33 cellular contexts compared by ENCODE assay signal in genomic region chr13:110566201-110566600, GRCh38.
"Had no signal": no experiment of that assay in that cellular context is flagged by ENCODE, and none has a peak within 500 bp of the region (broad histone marks: within the 10 kb centered on the region; RNA-seq: fewer than 3 reads in every experiment).

No MANE protein-coding gene starts in this region.

- H3K27me3 ChIP-seq: adrenal gland, body of pancreas, gastroesophageal sphincter had no signal

- DNase-seq: activated CD4-positive, alpha-beta memory T cell treated with anti-CD3 and anti-CD28 coated beads, Interleukin-2, amount 10 ng/mL, durations not matched to agents 7 days and 5 days; activated CD4-positive, alpha-beta T cell treated with anti-CD3 and anti-CD28 coated beads for 1 hour; activated CD4-positive, alpha-beta T cell treated with anti-CD3 and anti-CD28 coated beads for 4 hours; activated CD4-positive, alpha-beta T cell treated with anti-CD3 and anti-CD28 coated beads, Interleukin-2, amount 10 ng/mL, durations not matched to agents 7 days and 5 days; activated CD4-positive, alpha-beta T cell treated with anti-CD3 and anti-CD28 coated beads, Interleukin-2, amount 50 U/mL, for 4 hours; activated CD8-positive, alpha-beta memory T cell treated with anti-CD3 and anti-CD28 coated beads, Interleukin-2, amount 50 U/mL, for 48 hours; activated naive CD4-positive, alpha-beta T cell treated with anti-CD3 and anti-CD28 coated beads for 36 hours; activated naive CD8-positive, alpha-beta T cell treated with anti-CD3 and anti-CD28 coated beads for 36 hours; activated naive CD8-positive, alpha-beta T cell treated with anti-CD3 and anti-CD28 coated beads, Interleukin-2, amount 50 U/mL, for 24 hours; activated T-cell treated with anti-CD3 and anti-CD28 coated beads for 4 hours; activated T-cell treated with anti-CD3 and anti-CD28 coated beads, Interleukin-2, amount 50 U/mL, for 24 hours; activated T-cell treated with anti-CD3 and anti-CD28 coated beads, Interleukin-2, amount 50 U/mL, for 72 hours; amygdala; aorta; body of pancreas; caudate nucleus; cortex of kidney; dermis blood vessel endothelial cell; effector CD4-positive, alpha-beta T cell; effector memory CD8-positive, alpha-beta T cell; esophagus squamous epithelium; foreskin melanocyte; T-helper 1 cell; T-helper 17 cell; T1000 had no signal

- ATAC-seq: activated naive CD8-positive, alpha-beta T cell treated with anti-CD3 and anti-CD28 coated beads, Interleukin-2, amount 50 U/mL, for 24 hours; activated T-cell treated with anti-CD3 and anti-CD28 coated beads, Interleukin-2, amount 50 U/mL, for 72 hours; body of pancreas; effector memory CD8-positive, alpha-beta T cell; gastroesophageal sphincter; T-helper 17 cell had no signal

- H3K4me3 ChIP-seq: adrenal gland, body of pancreas, esophagus squamous epithelium, gastroesophageal sphincter had no signal

- H3K27ac Mint-ChIP-seq: activated CD4-positive, alpha-beta memory T cell treated with anti-CD3 and anti-CD28 coated beads, Interleukin-2, amount 10 ng/mL, durations not matched to agents 7 days and 5 days; activated CD4-positive, alpha-beta T cell treated with anti-CD3 and anti-CD28 coated beads, Interleukin-2, amount 10 ng/mL, durations not matched to agents 7 days and 5 days; activated naive CD4-positive, alpha-beta T cell treated with anti-CD3 and anti-CD28 coated beads for 36 hours; activated naive CD4-positive, alpha-beta T cell treated with anti-CD3 and anti-CD28 coated beads, Interleukin-2, amount 50 U/mL, for 24 hours; activated naive CD8-positive, alpha-beta T cell treated with anti-CD3 and anti-CD28 coated beads for 36 hours; activated naive CD8-positive, alpha-beta T cell treated with anti-CD3 and anti-CD28 coated beads, Interleukin-2, amount 50 U/mL, for 24 hours; activated T-cell treated with anti-CD3 and anti-CD28 coated beads, Interleukin-2, amount 50 U/mL, for 24 hours; activated T-cell treated with anti-CD3 and anti-CD28 coated beads, Interleukin-2, amount 50 U/mL, for 72 hours; effector memory CD8-positive, alpha-beta T cell; T-helper 17 cell; T-helper 2 cell treated with Interferon-gamma antibody and Interleukin-4, amounts not matched to agents 5 μg/mL and 100 μg/mL, for 36 hours had no signal

- H3K9me3 Mint-ChIP-seq: activated CD4-positive, alpha-beta memory T cell treated with anti-CD3 and anti-CD28 coated beads, Interleukin-2, amount 10 ng/mL, durations not matched to agents 7 days and 5 days; activated CD4-positive, alpha-beta T cell treated with anti-CD3 and anti-CD28 coated beads, Interleukin-2, amount 10 ng/mL, durations not matched to agents 7 days and 5 days; activated naive CD4-positive, alpha-beta T cell treated with anti-CD3 and anti-CD28 coated beads for 36 hours; activated naive CD4-positive, alpha-beta T cell treated with anti-CD3 and anti-CD28 coated beads, Interleukin-2, amount 50 U/mL, for 24 hours; activated naive CD8-positive, alpha-beta T cell treated with anti-CD3 and anti-CD28 coated beads for 36 hours; activated naive CD8-positive, alpha-beta T cell treated with anti-CD3 and anti-CD28 coated beads, Interleukin-2, amount 50 U/mL, for 24 hours; activated T-cell treated with anti-CD3 and anti-CD28 coated beads, Interleukin-2, amount 50 U/mL, for 24 hours; activated T-cell treated with anti-CD3 and anti-CD28 coated beads, Interleukin-2, amount 50 U/mL, for 72 hours; effector memory CD8-positive, alpha-beta T cell; T-helper 2 cell treated with Interferon-gamma antibody and Interleukin-4, amounts not matched to agents 5 μg/mL and 100 μg/mL, for 36 hours had no signal

- H3K27ac ChIP-seq: adrenal gland, body of pancreas, epithelial cell of prostate, esophagus squamous epithelium, gastroesophageal sphincter had no signal

- H3K36me3 ChIP-seq: esophagus squamous epithelium, gastroesophageal sphincter had no signal

- H3K36me3 Mint-ChIP-seq: activated naive CD4-positive, alpha-beta T cell treated with anti-CD3 and anti-CD28 coated beads, Interleukin-2, amount 50 U/mL, for 24 hours; activated naive CD8-positive, alpha-beta T cell treated with anti-CD3 and anti-CD28 coated beads for 36 hours had no signal

- FAIRE-seq: colon, endometrium, endothelial cell of umbilical vein had no signal

- H3K4me3 Mint-ChIP-seq: activated CD4-positive, alpha-beta memory T cell treated with anti-CD3 and anti-CD28 coated beads, Interleukin-2, amount 10 ng/mL, durations not matched to agents 7 days and 5 days; activated CD4-positive, alpha-beta T cell treated with anti-CD3 and anti-CD28 coated beads, Interleukin-2, amount 10 ng/mL, durations not matched to agents 7 days and 5 days; activated naive CD4-positive, alpha-beta T cell treated with anti-CD3 and anti-CD28 coated beads for 36 hours; activated naive CD4-positive, alpha-beta T cell treated with anti-CD3 and anti-CD28 coated beads, Interleukin-2, amount 50 U/mL, for 24 hours; activated naive CD8-positive, alpha-beta T cell treated with anti-CD3 and anti-CD28 coated beads for 36 hours; activated naive CD8-positive, alpha-beta T cell treated with anti-CD3 and anti-CD28 coated beads, Interleukin-2, amount 50 U/mL, for 24 hours; activated T-cell treated with anti-CD3 and anti-CD28 coated beads, Interleukin-2, amount 50 U/mL, for 24 hours; activated T-cell treated with anti-CD3 and anti-CD28 coated beads, Interleukin-2, amount 50 U/mL, for 72 hours; effector memory CD8-positive, alpha-beta T cell; T-helper 17 cell; T-helper 2 cell treated with Interferon-gamma antibody and Interleukin-4, amounts not matched to agents 5 μg/mL and 100 μg/mL, for 36 hours had no signal

- H3K9me3 ChIP-seq: adrenal gland, body of pancreas, esophagus squamous epithelium, gastroesophageal sphincter had no signal

- H3K27me3 Mint-ChIP-seq: activated naive CD4-positive, alpha-beta T cell treated with anti-CD3 and anti-CD28 coated beads, Interleukin-2, amount 50 U/mL, for 24 hours had no signal
